8 cellular contexts compared by ENCODE assay signal in the genomic region with DNA sequence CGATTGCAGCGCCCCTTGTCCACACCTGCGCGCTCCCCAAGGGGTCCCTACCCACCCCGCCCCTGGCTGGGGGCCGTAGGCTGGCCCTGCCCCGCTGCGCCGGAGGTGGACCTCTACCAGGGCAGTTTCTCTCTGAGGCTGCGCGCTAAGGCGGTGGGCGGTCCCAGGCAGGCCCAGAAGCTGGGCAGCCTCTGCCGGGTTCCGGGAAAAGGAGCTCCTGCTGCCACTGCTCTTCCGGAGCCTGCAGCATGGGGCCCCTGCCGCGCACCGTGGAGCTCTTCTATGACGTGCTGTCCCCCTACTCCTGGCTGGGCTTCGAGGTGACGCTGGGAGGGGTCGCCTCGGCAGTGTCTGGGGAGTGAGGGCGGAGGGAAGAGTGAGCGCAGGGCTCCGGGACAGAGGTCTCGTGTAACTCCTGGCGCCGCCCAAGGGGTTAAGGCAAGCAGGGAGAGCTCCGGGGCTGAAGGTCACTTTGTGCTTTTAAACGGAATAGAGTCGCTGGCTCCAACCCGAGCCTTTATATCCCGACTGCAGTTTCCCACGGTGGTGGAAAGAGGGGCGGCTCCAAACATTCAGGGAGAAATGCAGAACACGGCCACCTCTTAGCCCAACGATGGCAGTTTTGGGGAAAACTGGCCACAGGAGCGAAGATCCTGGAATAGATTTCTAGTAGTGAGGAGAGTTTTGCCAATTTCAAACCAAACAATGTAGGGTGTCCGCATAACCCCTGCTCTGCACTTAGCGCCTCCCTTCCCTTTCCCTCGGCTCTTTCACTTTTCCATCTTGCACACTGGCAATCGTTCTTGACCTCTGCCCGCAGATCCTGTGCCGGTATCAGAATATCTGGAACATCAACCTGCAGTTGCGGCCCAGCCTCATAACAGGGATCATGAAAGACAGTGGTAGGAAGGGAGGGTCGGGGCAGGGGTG. TPM values are rescaled to one million over a fixed set of nuclear protein-coding genes. Genes with fewer than 3 reads are reported as not detected.
DNase-seq lines count a peak whose midpoint lies in the region; ATAC-seq and TF ChIP-seq lines count a peak whose summit lies in the region.

Gene GSTK1 (plus strand): TSS at position 176 of the 930 bp plus-strand sequence. CDS start 73 bp downstream, at position 249.

- H3K36me3 Mint-ChIP-seq in T-helper 17 cell (ENCODE audit: low read depth), result peaks cover 13% of the 10 kb centered on the region

- no peaks in the 10 kb centered on the region for H3K4me1 ChIP-seq in HEK293 (ENCODE audit: control insufficient read depth, insufficient read depth, low read length)
- peaks cover 41% of the 10 kb centered on the region for H3K4me1 ChIP-seq in left ventricle myocardium inferior
- H3K4me1 ChIP-seq in psoas muscle, result peaks cover 6% of the 10 kb centered on the region
- no peaks in the 10 kb centered on the region for H3K4me1 ChIP-seq in urinary bladder (ENCODE audit: insufficient read depth)

- intact Hi-C loops in left ventricle myocardium inferior (cut with micrococcal nuclease) (no loop called here), psoas muscle (cut with DNase I) (no loop called here)

- no peaks in the 10 kb centered on the region for H3K27me3 ChIP-seq in left ventricle myocardium inferior (ENCODE audit: low read depth)
- H3K27me3 ChIP-seq in psoas muscle (ENCODE audit: insufficient read depth in 3 of 3, low read length in 2 of 3), result no peaks in the 10 kb centered on the region

- no peak for TF ChIP-seq CTCF in GM10266 (IDR thresholded peaks at IDR 0.05; ENCODE audit: control insufficient read depth, insufficient read depth, low read depth, missing control alignments)
- TF ChIP-seq CTCF in HEK293 (tag by site-specific recombination; IDR thresholded peaks at IDR 0.05), result no peak
- no peak for TF ChIP-seq CTCF in left ventricle myocardium inferior (IDR thresholded peaks at IDR 0.05; ENCODE audit: borderline replicate concordance)
- no peak for TF ChIP-seq CTCF in psoas muscle (IDR thresholded peaks at IDR 0.05)

- peak within 1 kb of the TSS; percentile 26; the same call in 1 of the 2 replicates for H3K27ac ChIP-seq in HEK293 (ENCODE audit: extremely low read depth, low read depth, low read length)
- peak within 1 kb of the TSS; percentile 90 for H3K27ac ChIP-seq in left ventricle myocardium inferior (replicated peaks)
- peak within 1 kb of the TSS; percentile 88 for H3K27ac ChIP-seq in psoas muscle
- peak within 1 kb of the TSS; percentile 93 for H3K27ac ChIP-seq in urinary bladder (ENCODE audit: low read depth)

- no peaks in the 10 kb centered on the region for H3K27me3 Mint-ChIP-seq in T-helper 17 cell

- H3K4me3 Mint-ChIP-seq in T-helper 17 cell, result peak within 1 kb of the TSS; percentile 97

- DNase-seq in GM10266 (ENCODE audit: extremely low spot score) (peak; percentile 81), MV-4-11 (lab: John Stamatoyannopoulos, UW) (peak; percentile 64), T-helper 17 cell (peak; percentile 63 to 73 (median 70)), amniotic stem cell (lab: John Stamatoyannopoulos, UW) (peak; percentile 28), left ventricle myocardium inferior (peak; percentile 90), psoas muscle (peak; percentile 85 to 90)

- CTCF ChIA-PET in HEK293 (lab: Yijun Ruan, JAX), result interaction anchor here (0.9 to 2.1 kb wide), 5 partner anchors 23 to 48 kb away, joined by 3 to 9 read pairs (median 6); no protein-coding TSS in a partner anchor

- ATAC-seq in T-helper 17 cell, result peak; percentile 97
- ATAC-seq in psoas muscle, result peak; percentile 94 to 98 (median 96)

- H3K36me3 ChIP-seq in HEK293 (ENCODE audit: control insufficient read depth in 2 of 2, insufficient read depth in 1 of 2, low read length in 2 of 2), result peaks cover 0 to 27% of the 10 kb centered on the region in 2 experiments; a peak in 1 of 3 replicates
- H3K36me3 ChIP-seq in left ventricle myocardium inferior, result peaks cover 18% of the 10 kb centered on the region
- peaks cover 9 to 34% of the 10 kb centered on the region in 2 donors for H3K36me3 ChIP-seq in psoas muscle (ENCODE audit: insufficient read depth in 1 of 2, low read depth in 1 of 2)
- peaks cover 2% of the 10 kb centered on the region for H3K36me3 ChIP-seq in urinary bladder (ENCODE audit: insufficient read depth)

- H3K9me3 ChIP-seq in HEK293 (ENCODE audit: control insufficient read depth, insufficient read depth, low read depth, low read length), result no peaks in the 10 kb centered on the region
- H3K9me3 ChIP-seq in T-helper 17 cell (ENCODE audit: control insufficient read depth, low read length, poor library complexity, severe bottlenecking), result no peaks in the 10 kb centered on the region
- H3K9me3 ChIP-seq in left ventricle myocardium inferior (replicated peaks), result no peaks in the 10 kb centered on the region
- no peaks in the 10 kb centered on the region for H3K9me3 ChIP-seq in psoas muscle

- H3K4me3 ChIP-seq in HEK293 (ENCODE audit: low read depth, low read length) (peak within 1 kb of the TSS; percentile 78), left ventricle myocardium inferior (peak within 1 kb of the TSS; percentile 73), psoas muscle (peak within 1 kb of the TSS; percentile 98), urinary bladder (ENCODE audit: low read depth, low read length) (peak within 1 kb of the TSS; percentile 70)

- 0 to 1% (median 0%) methylated on average over 48 of the region's 48 CpGs for WGBS in psoas muscle, 3 donors
- WGBS in urinary bladder, result 1% methylated on average over 48 of the region's 48 CpGs

- peak within 1 kb of the TSS; percentile 96 for H3K27ac Mint-ChIP-seq in T-helper 17 cell

- POLR2A ChIA-PET in HEK293 (lab: Yijun Ruan, JAX), result interaction anchor here (0.6 to 1.9 kb wide), 16 partner anchors 9 to 46 kb away, joined by 3 to 17 read pairs (median 4); partner anchors contain the start of gene CASP2

- peaks cover 40% of the 10 kb centered on the region for H3K4me1 Mint-ChIP-seq in T-helper 17 cell

TF ChIP-seq in HEK293, 187 proteins besides CTCF, POLR2A, EP300 and RAD21 (continues in another document):
- TF ChIP-seq ZBTB20 (tag by site-specific recombination; IDR thresholded peaks at IDR 0.05), result peak; percentile 95
- TF ChIP-seq ZNF280D (tag by site-specific recombination; IDR thresholded peaks at IDR 0.05), result no peak
- no peak for TF ChIP-seq ZNF785 (tag by site-specific recombination; IDR thresholded peaks at IDR 0.05)
- TF ChIP-seq ZNF184 (tag by site-specific recombination; IDR thresholded peaks at IDR 0.05), result no peak

RNA-seq across cellular contexts. Expression of gene GSTK1, which starts in this region (rescaled TPM):
- total RNA-seq in T-helper 17 cell (100 to 1,000 TPM; 428 to 433 TPM), left ventricle myocardium inferior (291 TPM), psoas muscle (100 to 1,000 TPM in 1 of 4 donors, 10 to 100 TPM in 3; 65.1 to 129 (median 92.6) TPM), urinary bladder (84.8 TPM)
- polyA plus RNA-seq in psoas muscle (100 to 1,000 TPM in 1 of 3 donors, 10 to 100 TPM in 2; 79.8 to 109 (median 93.9) TPM), urinary bladder (139 TPM)

Comparison
In these comparisons a context has a peak if more than half of its experiments do, and no peak if none do; other contexts are left out.
1. Peak in every context shown above with its lines: DNase-seq, ATAC-seq, H3K4me3 ChIP-seq and H3K27ac ChIP-seq.
2. DNase-seq: peak in every context shown above with its lines; median percentile 90 in left ventricle myocardium inferior; 88 in psoas muscle; 81 in GM10266; 70 in T-helper 17 cell; 64 in MV-4-11; 28 in amniotic stem cell.
3. H3K27ac ChIP-seq: peak in every context shown above with its lines; median percentile 93 in urinary bladder; 90 in left ventricle myocardium inferior; 88 in psoas muscle; 26 in HEK293.